ENCODE assay signal across 25 cellular contexts in genomic region chr9:111064160-111064733, GRCh38. TPM values are rescaled to one million over a fixed set of nuclear protein-coding genes. Genes with fewer than 3 reads are reported as not detected.
"Had no signal": no experiment of that assay in that cellular context is flagged by ENCODE, and none has a peak within 500 bp of the region (broad histone marks: within the 10 kb centered on the region; RNA-seq: fewer than 3 reads in every experiment).

No MANE protein-coding gene starts in this region.

- H3K4me1 ChIP-seq: suprapubic skin, tibial artery had no signal

- DNase-seq: activated CD4-positive, alpha-beta memory T cell treated with anti-CD3 and anti-CD28 coated beads, Interleukin-2, amount 10 ng/mL, durations not matched to agents 7 days and 5 days; activated CD4-positive, alpha-beta T cell treated with anti-CD3 and anti-CD28 coated beads for 1 hour; activated CD4-positive, alpha-beta T cell treated with anti-CD3 and anti-CD28 coated beads, Interleukin-2, amount 10 ng/mL, durations not matched to agents 7 days and 5 days; activated CD8-positive, alpha-beta memory T cell treated with anti-CD3 and anti-CD28 coated beads, Interleukin-2, amount 50 U/mL, for 48 hours; activated gamma-delta T cell treated with Interleukin-2 at 50 U/mL for 16 hours; activated naive CD4-positive, alpha-beta T cell treated with anti-CD3 and anti-CD28 coated beads, Interleukin-2, amount 50 U/mL, for 16 hours; activated T-cell treated with anti-CD3 and anti-CD28 coated beads, Interleukin-2, amount 50 U/mL, for 24 hours; amygdala; central memory CD4-positive, alpha-beta T cell; hippocampal formation; left colon; mammary epithelial cell; naive B cell; nephron progenitor cell; nucleus accumbens; right cardiac atrium; stimulated activated CD4-positive, alpha-beta T cell treated with anti-CD3 and anti-CD28 coated beads, Interleukin-15, amount 100 ng/mL, for 24 hours; stimulated activated CD4-positive, alpha-beta T cell treated with anti-CD3 and anti-CD28 coated beads, Interleukin-2, amount 100 ng/mL, for 24 hours; stimulated activated naive CD4-positive, alpha-beta T cell; tibial artery had no signal

- H3K36me3 ChIP-seq: gastroesophageal sphincter, suprapubic skin, tibial artery had no signal

- H3K27ac ChIP-seq: gastroesophageal sphincter, suprapubic skin, tibial artery had no signal

- H3K27me3 Mint-ChIP-seq: activated CD4-positive, alpha-beta memory T cell treated with anti-CD3 and anti-CD28 coated beads, Interleukin-2, amount 10 ng/mL, durations not matched to agents 7 days and 5 days; activated T-cell treated with anti-CD3 and anti-CD28 coated beads, Interleukin-2, amount 50 U/mL, for 24 hours had no signal

- H3K36me3 Mint-ChIP-seq: mesothelial cell of epicardium, WTC11 had no signal

- H3K27ac Mint-ChIP-seq: activated CD4-positive, alpha-beta memory T cell treated with anti-CD3 and anti-CD28 coated beads, Interleukin-2, amount 10 ng/mL, durations not matched to agents 7 days and 5 days; activated CD4-positive, alpha-beta T cell treated with anti-CD3 and anti-CD28 coated beads, Interleukin-2, amount 10 ng/mL, durations not matched to agents 7 days and 5 days; activated T-cell treated with anti-CD3 and anti-CD28 coated beads, Interleukin-2, amount 50 U/mL, for 24 hours; activated T-helper 17 cell treated with anti-CD3 and anti-CD28 coated beads, Interleukin-2, amount 50 U/mL, for 72 hours; mesothelial cell of epicardium; naive B cell; WTC11 had no signal

- H3K9me3 ChIP-seq: gastroesophageal sphincter, suprapubic skin, tibial artery had no signal

- ATAC-seq: activated T-helper 17 cell treated with anti-CD3 and anti-CD28 coated beads, Interleukin-2, amount 50 U/mL, for 72 hours; gastroesophageal sphincter; left colon; right cardiac atrium; WTC11 had no signal

- H3K4me3 Mint-ChIP-seq: activated CD4-positive, alpha-beta memory T cell treated with anti-CD3 and anti-CD28 coated beads, Interleukin-2, amount 10 ng/mL, durations not matched to agents 7 days and 5 days; activated CD4-positive, alpha-beta T cell treated with anti-CD3 and anti-CD28 coated beads, Interleukin-2, amount 10 ng/mL, durations not matched to agents 7 days and 5 days; activated T-cell treated with anti-CD3 and anti-CD28 coated beads, Interleukin-2, amount 50 U/mL, for 24 hours; activated T-helper 17 cell treated with anti-CD3 and anti-CD28 coated beads, Interleukin-2, amount 50 U/mL, for 72 hours; mesothelial cell of epicardium; naive B cell; nephron progenitor cell; WTC11 had no signal

- H3K27me3 ChIP-seq: gastroesophageal sphincter, suprapubic skin, tibial artery had no signal

- H3K9me3 Mint-ChIP-seq: activated CD4-positive, alpha-beta memory T cell treated with anti-CD3 and anti-CD28 coated beads, Interleukin-2, amount 10 ng/mL, durations not matched to agents 7 days and 5 days; activated CD4-positive, alpha-beta T cell treated with anti-CD3 and anti-CD28 coated beads, Interleukin-2, amount 10 ng/mL, durations not matched to agents 7 days and 5 days; activated T-cell treated with anti-CD3 and anti-CD28 coated beads, Interleukin-2, amount 50 U/mL, for 24 hours; activated T-helper 17 cell treated with anti-CD3 and anti-CD28 coated beads, Interleukin-2, amount 50 U/mL, for 72 hours had no signal

- H3K4me1 Mint-ChIP-seq: activated CD4-positive, alpha-beta memory T cell treated with anti-CD3 and anti-CD28 coated beads, Interleukin-2, amount 10 ng/mL, durations not matched to agents 7 days and 5 days; activated CD4-positive, alpha-beta T cell treated with anti-CD3 and anti-CD28 coated beads, Interleukin-2, amount 10 ng/mL, durations not matched to agents 7 days and 5 days; activated T-helper 17 cell treated with anti-CD3 and anti-CD28 coated beads, Interleukin-2, amount 50 U/mL, for 72 hours; naive B cell; nephron progenitor cell had no signal

- H3K4me3 ChIP-seq: gastroesophageal sphincter, suprapubic skin, tibial artery had no signal

RNA-seq across cellular contexts. Expression of gene LPAR1, which starts 26.0 kb away (rescaled TPM):
- total RNA-seq: activated CD4-positive, alpha-beta memory T cell treated with anti-CD3 and anti-CD28 coated beads, Interleukin-2, amount 10 ng/mL, durations not matched to agents 7 days and 5 days; activated CD4-positive, alpha-beta T cell treated with anti-CD3 and anti-CD28 coated beads, Interleukin-2, amount 10 ng/mL, durations not matched to agents 7 days and 5 days; activated T-helper 17 cell treated with anti-CD3 and anti-CD28 coated beads, Interleukin-2, amount 50 U/mL, for 72 hours had no signal
